24 cellular contexts compared by ENCODE assay signal in the genomic region with DNA sequence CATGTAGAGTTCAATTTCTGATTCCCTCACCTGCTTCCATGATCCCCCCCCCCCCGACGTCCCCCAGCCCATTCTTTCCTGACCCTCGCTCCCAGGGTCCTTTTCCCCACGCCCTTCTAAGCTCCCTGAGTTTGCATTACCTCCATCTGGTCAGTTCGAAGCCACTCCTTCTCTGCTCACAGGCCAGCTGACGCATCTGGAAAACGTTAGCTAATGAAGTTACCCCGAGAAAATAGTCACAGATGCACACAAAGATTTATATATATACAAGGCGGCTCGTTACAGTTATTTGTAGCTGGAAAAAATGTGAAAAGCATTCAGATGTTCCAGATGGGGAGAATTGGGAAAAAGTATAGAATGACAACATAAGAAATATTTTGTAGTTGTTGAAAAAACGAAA.
"Had no signal": no experiment of that assay in that cellular context is flagged by ENCODE, and none has a peak within 500 bp of the region (broad histone marks: within the 10 kb centered on the region; RNA-seq: fewer than 3 reads in every experiment).

No MANE protein-coding gene starts in this region.

- H3K27ac ChIP-seq: epithelial cell of prostate, neural progenitor cell, testis, transverse colon, uterus had no signal

- H3K4me1 ChIP-seq: neural progenitor cell, testis, transverse colon, uterus had no signal

- H2AFZ ChIP-seq: neural progenitor cell had no signal

- H3K36me3 ChIP-seq: neural progenitor cell, transverse colon, uterus had no signal

- H3K27me3 ChIP-seq: neural progenitor cell, testis, transverse colon, uterus had no signal

- H3K4me3 ChIP-seq: neural progenitor cell, testis, transverse colon, uterus had no signal

- H3K9ac ChIP-seq: neural progenitor cell had no signal

- H3K9me3 ChIP-seq: testis, transverse colon, uterus had no signal

- DNase-seq: activated B cell treated with CpG ODN at 0.5 μM for 24 hours; activated CD4-positive, alpha-beta T cell treated with anti-CD3 and anti-CD28 coated beads, Interleukin-2, amount 50 U/mL, for 1 hour; activated CD8-positive, alpha-beta T cell treated with anti-CD3 and anti-CD28 coated beads for 36 hours; activated naive CD8-positive, alpha-beta T cell treated with anti-CD3 and anti-CD28 coated beads, Interleukin-2, amount 50 U/mL, for 24 hours; activated T-cell treated with anti-CD3 and anti-CD28 coated beads, Interleukin-2, amount 50 U/mL, for 4 hours; dermis blood vessel endothelial cell; effector CD4-positive, alpha-beta T cell; foreskin melanocyte; left ventricle myocardium superior; mammary epithelial cell; midbrain; naive thymus-derived CD4-positive, alpha-beta T cell; occipital lobe; posterior cingulate gyrus; right cardiac atrium; stimulated activated CD4-positive, alpha-beta T cell treated with anti-CD3 and anti-CD28 coated beads, Interleukin-15, amount 100 ng/mL, for 24 hours; stimulated activated CD4-positive, alpha-beta T cell treated with anti-CD3 and anti-CD28 coated beads, Interleukin-2, amount 100 ng/mL, for 24 hours; stimulated activated naive CD4-positive, alpha-beta T cell; T-helper 1 cell; testis; transverse colon; uterus had no signal

- H3K4me2 ChIP-seq: neural progenitor cell had no signal
